9 cellular contexts compared by ENCODE assay signal in genomic region chr19:44757057-44757734, GRCh38. TPM values are rescaled to one million over a fixed set of nuclear protein-coding genes. Genes with fewer than 3 reads are reported as not detected.
DNase-seq lines count a peak whose midpoint lies in the region; ATAC-seq and TF ChIP-seq lines count a peak whose summit lies in the region.
"Had no signal": no experiment of that assay in that cellular context is flagged by ENCODE, and none has a peak within 500 bp of the region (broad histone marks: within the 10 kb centered on the region; RNA-seq: fewer than 3 reads in every experiment).

No MANE protein-coding gene starts in this region.

- intact Hi-C loops in tibial artery (cut with DNase I; ENCODE audit: low total_unique reads): no loop called here

- H3K79me2 ChIP-seq in fibroblast of lung (ENCODE audit: control insufficient read depth, insufficient read depth, low read length): peaks cover 36% of the 10 kb centered on the region

- H3K9me3 ChIP-seq in Peyer's patch: no peaks in the 10 kb centered on the region
- no peaks in the 10 kb centered on the region for H3K9me3 ChIP-seq in fibroblast of lung (ENCODE audit: control insufficient read depth, insufficient read depth, low read depth, low read length)
- H3K9me3 ChIP-seq in muscle layer of colon (ENCODE audit: low read length): no peaks in the 10 kb centered on the region
- H3K9me3 ChIP-seq in tibial artery: no peaks in the 10 kb centered on the region

- H3K4me3 ChIP-seq in Peyer's patch (peak overlapping the region; percentile 12 to 46 (median 22)), fibroblast of lung (replicated peaks in 1 of 4; ENCODE audit: control extremely low read depth in 1 of 4, insufficient read depth in 1 of 4, low read depth in 3 of 4, low read length in 4 of 4) (peak overlapping the region; percentile 42 to 61 (median 52)), muscle layer of colon (ENCODE audit: low read depth in 1 of 2, low read length in 2 of 2) (peak overlapping the region; percentile 61 to 70), tibial artery (peak overlapping the region; percentile 61 to 70)

- no peak overlapping the region for H2AFZ ChIP-seq in fibroblast of lung (ENCODE audit: low read length)

- H3K4me1 ChIP-seq in Peyer's patch (peaks cover 10 to 55% (median 18%) of the 10 kb centered on the region in 4 donors), fibroblast of lung (ENCODE audit: control insufficient read depth, extremely low read depth, insufficient read depth, low read length) (peaks cover 54% of the 10 kb centered on the region), muscle layer of colon (ENCODE audit: insufficient read depth, low read length) (peaks cover 47% of the 10 kb centered on the region), tibial artery (peaks cover 8 to 65% (median 57%) of the 10 kb centered on the region in 4 donors)

- H3K27ac ChIP-seq in Peyer's patch: peak overlapping the region; percentile 59 to 95 (median 73)
- H3K27ac ChIP-seq in fibroblast of lung (ENCODE audit: insufficient read depth, low read length): peak overlapping the region; percentile 100
- H3K27ac ChIP-seq in muscle layer of colon (ENCODE audit: low read depth, low read length): peak overlapping the region; percentile 93
- H3K27ac ChIP-seq in tibial artery: peak overlapping the region; percentile 84 to 93

- no peak for ATAC-seq in HG03432 (IDR thresholded peaks at IDR 0.05; ENCODE audit: unreplicated experiment)

- no peak for TF ChIP-seq CTCF in Peyer's patch (IDR thresholded peaks at IDR 0.05)
- no peak for TF ChIP-seq CTCF in fibroblast of lung (conservative IDR thresholded peaks at IDR 0.05 in 1 of 2, IDR thresholded peaks at IDR 0.05 in 1 of 2; ENCODE audit: low read depth in 1 of 2, low read length in 2 of 2)
- no peak for TF ChIP-seq CTCF in tibial artery (IDR thresholded peaks at IDR 0.05)

- no peaks in the 10 kb centered on the region for H3K27me3 ChIP-seq in Peyer's patch
- H3K27me3 ChIP-seq in fibroblast of lung (ENCODE audit: control insufficient read depth, insufficient read depth, low read length): no peaks in the 10 kb centered on the region
- H3K27me3 ChIP-seq in muscle layer of colon (ENCODE audit: control insufficient read depth in 1 of 2, insufficient read depth in 2 of 2, low read length in 2 of 2): no peaks in the 10 kb centered on the region
- no peaks in the 10 kb centered on the region for H3K27me3 ChIP-seq in tibial artery

- H3K4me2 ChIP-seq in fibroblast of lung (ENCODE audit: extremely low read depth, insufficient read depth, low read length): peak overlapping the region; percentile 87

- H3K36me3 ChIP-seq in Peyer's patch (peaks cover 0 to 65% (median 0%) of the 10 kb centered on the region in 3 donors), fibroblast of lung (ENCODE audit: control insufficient read depth, insufficient read depth, low read length) (peaks cover 34% of the 10 kb centered on the region), muscle layer of colon (ENCODE audit: insufficient read depth, low read length) (peaks cover 16% of the 10 kb centered on the region), tibial artery (peaks cover 6 to 50% (median 23%) of the 10 kb centered on the region in 3 donors)

- peak overlapping the region; percentile 86 for H3K9ac ChIP-seq in fibroblast of lung (ENCODE audit: insufficient read depth, low read length)
- peak overlapping the region; percentile 53 for H3K9ac ChIP-seq in muscle layer of colon (ENCODE audit: low read length)

- DNase-seq in Peyer's patch (no peak), fibroblast of lung (ENCODE audit: low read depth in 2 of 2) (peak; percentile 76 to 79), tibial artery (peak; percentile 79 to 94), NCI-H1930 (lab: John Stamatoyannopoulos, UW) (no peak), SW 1271 (lab: John Stamatoyannopoulos, UW) (no peak), UCSD-AML1 (lab: John Stamatoyannopoulos, UW; ENCODE audit: unreplicated experiment) (no peak)
- DNase-seq: activated T-cell treated with anti-CD3 and anti-CD28 coated beads for 4 hours had no signal

- no peaks in the 10 kb centered on the region for H4K20me1 ChIP-seq in fibroblast of lung (ENCODE audit: control insufficient read depth, extremely low read depth, insufficient read depth, low read length)

- TF ChIP-seq POLR2A in Peyer's patch (IDR thresholded peaks at IDR 0.05): no peak

RNA-seq across cellular contexts. Expression of gene BCL3, which starts 8.7 kb away (rescaled TPM):
- total RNA-seq in Peyer's patch (100 to 1,000 TPM in 3 of 4 donors, 10 to 100 TPM in 1; 45.4 to 136 (median 119) TPM), fibroblast of lung (10.8 and 20.6 TPM in 2 replicates)
- polyA plus RNA-seq in fibroblast of lung: 6.8 and 10.7 TPM in 2 replicates
- polyA plus RNA-seq in fibroblast of lung (2012): 50.8 and 53.1 TPM in 2 replicates
- polyA minus RNA-seq in fibroblast of lung (ENCODE audit: low replicate concordance): 37.8 and 45.9 TPM in 2 replicates

RNA-seq across cellular contexts. Expression of gene CBLC, which starts 20.5 kb away (rescaled TPM):
- 100 to 1,000 TPM in 3 of 4 donors, 10 to 100 TPM in 1; 84.2 to 197 (median 132) TPM for total RNA-seq in Peyer's patch
- under 0.01 and 0.33 TPM in 2 replicates for total RNA-seq in fibroblast of lung
- polyA plus RNA-seq in fibroblast of lung: 0.06 TPM in 1 of 2 replicates, not detected in the other
- polyA plus RNA-seq in fibroblast of lung (2012): not detected in 2 replicates
- not detected in 2 replicates for polyA minus RNA-seq in fibroblast of lung (ENCODE audit: low replicate concordance)

RNA-seq across cellular contexts. Expression of gene BCAM, which starts 51.7 kb away (rescaled TPM):
- total RNA-seq in Peyer's patch (10 to 100 TPM; 32.2 to 40.2 (median 37.1) TPM), fibroblast of lung (20.3 and 29.0 TPM in 2 replicates)
- 7.2 and 12.2 TPM in 2 replicates for polyA plus RNA-seq in fibroblast of lung
- 23.8 and 36.0 TPM in 2 replicates for polyA plus RNA-seq in fibroblast of lung (2012)
- polyA minus RNA-seq in fibroblast of lung (ENCODE audit: low replicate concordance): 8.9 and 25.1 TPM in 2 replicates

RNA-seq across cellular contexts. Expression of gene CEACAM16, which starts 58.2 kb away (rescaled TPM):
- total RNA-seq in Peyer's patch (not detected), fibroblast of lung (under 0.01 TPM in 1 of 2 replicates, not detected in the other)
- polyA plus RNA-seq in fibroblast of lung: not detected in 2 replicates
- polyA plus RNA-seq in fibroblast of lung (2012): not detected in 2 replicates
- not detected in 2 replicates for polyA minus RNA-seq in fibroblast of lung (ENCODE audit: low replicate concordance)

Comparison
In these comparisons a context has a peak if more than half of its experiments do, and no peak if none do; other contexts are left out.
1. DNase-seq: peak in fibroblast of lung (2 of 2) and tibial artery (2 of 2); none in Peyer's patch (0 of 3), NCI-H1930 (0 of 2), SW 1271 (0 of 2) and UCSD-AML1 (single experiment).
2. RNA of gene CBLC, which starts 20.5 kb away (total RNA-seq): 84.2 to 197 TPM in Peyer's patch; under 0.01 to 0.33 TPM in fibroblast of lung; every median in the first group is over 10 times any median in the second.
3. Peak in every context shown above with its lines, with median percentiles within 50 percentile points of each other: H3K27ac ChIP-seq and H3K4me3 ChIP-seq.